ENCODE assay signal across 20 cellular contexts in the genomic region with DNA sequence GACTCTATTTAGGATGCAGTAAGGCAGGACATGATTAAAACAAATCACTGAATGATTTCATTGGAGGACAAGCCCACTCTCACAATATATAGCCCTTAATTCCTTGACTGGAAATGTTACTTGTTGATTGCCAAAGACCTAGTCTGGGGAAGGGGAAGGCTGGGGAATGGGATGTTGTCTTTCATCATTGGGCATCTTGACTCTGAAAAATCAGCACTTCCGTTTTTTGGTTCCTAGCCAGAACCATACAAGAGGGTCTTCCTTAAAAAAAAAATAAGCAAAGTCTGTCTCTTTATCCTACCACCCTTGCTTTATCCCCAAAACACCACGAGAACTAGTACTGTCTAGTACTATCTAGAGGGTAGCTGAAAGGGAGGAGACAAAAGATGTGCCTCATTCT. TPM values are rescaled to one million over a fixed set of nuclear protein-coding genes. Genes with fewer than 3 reads are reported as not detected.
DNase-seq lines count a peak whose midpoint lies in the region; ATAC-seq and TF ChIP-seq lines count a peak whose summit lies in the region.
"Had no signal": no experiment of that assay in that cellular context is flagged by ENCODE, and none has a peak within 500 bp of the region (broad histone marks: within the 10 kb centered on the region; RNA-seq: fewer than 3 reads in every experiment).

No MANE protein-coding gene starts in this region.

- no peak for ATAC-seq in CD8-positive, alpha-beta T cell
- ATAC-seq: activated T-helper 17 cell treated with anti-CD3 and anti-CD28 coated beads, Interleukin-2, amount 50 U/mL, for 72 hours; foreskin keratinocyte had no signal

- H3K9me3 ChIP-seq in CD8-positive, alpha-beta T cell (ENCODE audit: low read length), result no peaks in the 10 kb centered on the region
- no peaks in the 10 kb centered on the region for H3K9me3 ChIP-seq in sigmoid colon

- in situ Hi-C loops in GM13977 (cut with MboI; ENCODE audit: low pct_unique_long_range_greater_than_20kb, low sequenced_read_pairs, unreplicated experiment), result no loop called here

- TF ChIP-seq CTCF in CD8-positive, alpha-beta T cell (IDR thresholded peaks at IDR 0.05), result no peak
- TF ChIP-seq CTCF in sigmoid colon (IDR thresholded peaks at IDR 0.05) (no peak), GM13977 (IDR thresholded peaks at IDR 0.05; ENCODE audit: extremely low read depth, insufficient read depth, missing control alignments) (no peak), coronary artery (IDR thresholded peaks at IDR 0.05) (no peak)

- POLR2A ChIA-PET in CD8-positive, alpha-beta T cell (lab: Charles Lee), result no interaction called here

- no peak for TF ChIP-seq POLR2A in sigmoid colon (IDR thresholded peaks at IDR 0.05)

- peaks cover 36% of the 10 kb centered on the region for H3K4me1 Mint-ChIP-seq in CD8-positive, alpha-beta T cell (ENCODE audit: low read depth)
- H3K4me1 Mint-ChIP-seq in immature natural killer cell, result peaks cover 8 to 40% of the 10 kb centered on the region in 2 donors

- no peak overlapping the region for H3K4me3 Mint-ChIP-seq in CD8-positive, alpha-beta T cell
- H3K4me3 Mint-ChIP-seq in immature natural killer cell, result no peak overlapping the region
- H3K4me3 Mint-ChIP-seq: activated T-helper 17 cell treated with anti-CD3 and anti-CD28 coated beads, Interleukin-2, amount 50 U/mL, for 72 hours; brain; dendritic cell treated with granulocyte-macrophage colony-stimulating factor and Interleukin-4, amounts not matched to agents 40 ng/mL and 50 ng/mL, for 4 days had no signal

- no peak overlapping the region for H3K27ac ChIP-seq in CD8-positive, alpha-beta T cell (ENCODE audit: low read depth, low read length)
- H3K27ac ChIP-seq in sigmoid colon (peak overlapping the region; percentile 72 to 82 (median 77)), coronary artery (no peak overlapping the region)
- H3K27ac ChIP-seq: foreskin keratinocyte, GM23248, RWPE1 had no signal

- intact Hi-C loops in CD8-positive, alpha-beta T cell (cut with DNase I, micrococcal nuclease), result no loop called here
- intact Hi-C loops in sigmoid colon (cut with DNase I), result no loop called here

- H3K27ac Mint-ChIP-seq in CD8-positive, alpha-beta T cell, result peak overlapping the region; percentile 10
- peak overlapping the region in 4 of 6 donors; percentile 6 to 15 (median 10) for H3K27ac Mint-ChIP-seq in immature natural killer cell
- H3K27ac Mint-ChIP-seq: activated T-helper 17 cell treated with anti-CD3 and anti-CD28 coated beads, Interleukin-2, amount 50 U/mL, for 72 hours; dendritic cell treated with granulocyte-macrophage colony-stimulating factor and Interleukin-4, amounts not matched to agents 40 ng/mL and 50 ng/mL, for 4 days had no signal

- H3K9me3 Mint-ChIP-seq in CD8-positive, alpha-beta T cell, result no peaks in the 10 kb centered on the region
- no peaks in the 10 kb centered on the region for H3K9me3 Mint-ChIP-seq in immature natural killer cell
- H3K9me3 Mint-ChIP-seq: activated T-helper 17 cell treated with anti-CD3 and anti-CD28 coated beads, Interleukin-2, amount 50 U/mL, for 72 hours had no signal

- peaks cover 35% of the 10 kb centered on the region for H3K36me3 Mint-ChIP-seq in CD8-positive, alpha-beta T cell
- peaks cover 0 to 9% (median 0%) of the 10 kb centered on the region in 3 donors for H3K36me3 Mint-ChIP-seq in immature natural killer cell

- H3K4me1 ChIP-seq in CD8-positive, alpha-beta T cell (ENCODE audit: insufficient read depth, low read length), result no peaks in the 10 kb centered on the region
- peaks cover 0 to 21% (median 20%) of the 10 kb centered on the region in 4 donors for H3K4me1 ChIP-seq in sigmoid colon
- H3K4me1 ChIP-seq: foreskin keratinocyte had no signal

- H3K27me3 Mint-ChIP-seq in CD8-positive, alpha-beta T cell (ENCODE audit: low read depth), result no peaks in the 10 kb centered on the region
- peaks cover 0 to 2% (median 0%) of the 10 kb centered on the region in 3 donors for H3K27me3 Mint-ChIP-seq in immature natural killer cell (ENCODE audit: low read depth in 3 of 3)
- H3K27me3 Mint-ChIP-seq: activated T-helper 17 cell treated with anti-CD3 and anti-CD28 coated beads, Interleukin-2, amount 50 U/mL, for 72 hours; brain; dendritic cell treated with granulocyte-macrophage colony-stimulating factor and Interleukin-4, amounts not matched to agents 40 ng/mL and 50 ng/mL, for 4 days had no signal

- H3K4me3 ChIP-seq in CD8-positive, alpha-beta T cell (ENCODE audit: low read depth, low read length), result no peak overlapping the region
- H3K4me3 ChIP-seq in sigmoid colon, result peak overlapping the region in 3 of 4 donors; percentile 16 to 34 (median 26)
- H3K4me3 ChIP-seq in coronary artery, result no peak overlapping the region
- H3K4me3 ChIP-seq: GM23248 had no signal

- CTCF ChIA-PET in CD8-positive, alpha-beta T cell (lab: Charles Lee), result no interaction called here

- H3K27me3 ChIP-seq in CD8-positive, alpha-beta T cell (ENCODE audit: insufficient read depth, low read length), result no peaks in the 10 kb centered on the region
- H3K27me3 ChIP-seq in sigmoid colon, result no peaks in the 10 kb centered on the region
- H3K27me3 ChIP-seq: foreskin keratinocyte had no signal

- DNase-seq in CD8-positive, alpha-beta T cell, result no peak
- peak; percentile 51 for DNase-seq in OCI-M1 (lab: John Stamatoyannopoulos, UW)
- DNase-seq in immature natural killer cell, result no peak
- DNase-seq in sigmoid colon, result no peak
- DNase-seq in stimulated activated CD4-positive, alpha-beta T cell treated with anti-CD3 and anti-CD28 coated beads, Interleukin-1b, Interleukin-23, amount 100 ng/mL, for 48 hours, result no peak
- DNase-seq in GM13977 (ENCODE audit: low spot score), result no peak
- DNase-seq in coronary artery (ENCODE audit: low spot score), result no peak
- DNase-seq: activated CD4-positive, CD25-positive, alpha-beta regulatory T cell treated with anti-CD3 and anti-CD28 coated beads, Interleukin-2, amount 50 U/mL, for 72 hours; foreskin keratinocyte; NCI-H1436 treated with DMSO at 0.1 percent for 48 hours; NCI-H2171; NCI-H526 treated with DMSO at 0.1 percent for 48 hours; retina; stimulated activated CD4-positive, alpha-beta T cell treated with anti-CD3 and anti-CD28 coated beads, Interleukin-12 subunit alpha, Interleukin-12 subunit beta, amount 100 ng/mL, for 4 hours; T1000 had no signal

- no peak for TF ChIP-seq EP300 in sigmoid colon (IDR thresholded peaks at IDR 0.05)

- 70 to 76% methylated on average over 2 of the region's 2 CpGs for WGBS in sigmoid colon, 2 donors

- H3K36me3 ChIP-seq in CD8-positive, alpha-beta T cell (ENCODE audit: insufficient read depth, low read length), result no peaks in the 10 kb centered on the region
- no peaks in the 10 kb centered on the region for H3K36me3 ChIP-seq in sigmoid colon

RNA-seq across cellular contexts. Expression of gene NEMP2, which starts 56.0 kb away (rescaled TPM):
- total RNA-seq in CD8-positive, alpha-beta T cell, result 1 to 10 TPM; 7.2 to 7.8 TPM
- 10 to 100 TPM; 10.4 to 20.0 (median 11.4) TPM for polyA plus RNA-seq in immature natural killer cell
- 1 to 10 TPM; 3.1 to 6.8 (median 4.7) TPM for total RNA-seq in sigmoid colon
- polyA plus RNA-seq in sigmoid colon, result 1 to 10 TPM in 1 of 3 donors, under 1 TPM in 2; 0.23 to 2.4 (median 0.60) TPM

Comparison
In these comparisons a context has a peak if more than half of its experiments do, and no peak if none do; other contexts are left out.
1. H3K27ac ChIP-seq: peak in sigmoid colon (4 of 4); none in CD8-positive, alpha-beta T cell (single experiment) and coronary artery (0 of 2).
2. H3K4me3 ChIP-seq: peak in sigmoid colon (3 of 4); none in CD8-positive, alpha-beta T cell (single experiment) and coronary artery (single experiment).